In the genomic region with DNA sequence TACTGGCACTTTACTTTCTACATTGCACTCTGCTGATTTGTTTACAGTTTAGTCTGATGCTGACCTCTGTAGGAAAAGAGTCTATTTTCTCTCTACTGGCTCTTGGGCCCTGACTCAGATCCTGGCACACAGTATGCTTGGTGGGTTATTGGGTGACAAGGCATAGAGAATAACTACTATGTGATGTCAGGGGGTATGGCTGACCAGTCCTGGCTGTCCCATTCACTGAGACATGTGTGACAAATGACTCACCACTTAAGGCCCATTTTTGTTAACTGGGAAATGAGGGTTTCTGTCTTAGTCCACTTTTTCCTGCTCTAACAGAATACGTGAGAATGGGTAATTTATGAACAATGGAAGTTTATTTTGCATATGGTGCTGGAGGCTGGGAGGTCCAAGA, we compare ENCODE assay signal across 18 cellular contexts.
DNase-seq lines count a peak whose midpoint lies in the region; ATAC-seq, FAIRE-seq and TF ChIP-seq lines count a peak whose summit lies in the region.
"Had no signal": no experiment of that assay in that cellular context is flagged by ENCODE, and none has a peak within 500 bp of the region (broad histone marks: within the 10 kb centered on the region; RNA-seq: fewer than 3 reads in every experiment).

No MANE protein-coding gene starts in this region.

- intact Hi-C loops in PC-9 (cut with micrococcal nuclease; ENCODE audit: unreplicated experiment) (no loop called here), upper lobe of right lung (cut with DNase I) (no loop called here)

- no peak overlapping the region for H2AFZ ChIP-seq in PC-9

- H3K27ac ChIP-seq in PC-9 (no peak overlapping the region), upper lobe of right lung (no peak overlapping the region)
- H3K27ac ChIP-seq: 22Rv1, neutrophil, thoracic aorta had no signal

- H3K9me3 ChIP-seq in PC-9 (ENCODE audit: insufficient read depth, low read depth) (no peaks in the 10 kb centered on the region), upper lobe of right lung (no peaks in the 10 kb centered on the region)
- H3K9me3 ChIP-seq: adrenal gland, neutrophil, thoracic aorta had no signal

- no peak overlapping the region for H3K4me2 ChIP-seq in PC-9

- peaks cover 20% of the 10 kb centered on the region for H3K4me1 ChIP-seq in PC-9 (replicated peaks; ENCODE audit: insufficient read depth)
- peaks cover 30% of the 10 kb centered on the region for H3K4me1 ChIP-seq in upper lobe of right lung

- H3K9me2 ChIP-seq in PC-9 (ENCODE audit: insufficient read depth) = no peaks in the 10 kb centered on the region

- H4K20me1 ChIP-seq in PC-9 (ENCODE audit: insufficient read depth) = peaks cover 4% of the 10 kb centered on the region; the same call in 1 of the 2 replicates

- no peaks in the 10 kb centered on the region for H3F3A ChIP-seq in PC-9 (ENCODE audit: insufficient read depth, low read depth)

- H3K36me3 ChIP-seq in PC-9 (ENCODE audit: low read depth) = 0 out of 2 replicates have a peak, but pooled peaks cover 6% of the 10 kb centered on the region
- no peaks in the 10 kb centered on the region for H3K36me3 ChIP-seq in upper lobe of right lung
- H3K36me3 ChIP-seq: adrenal gland, neutrophil, thoracic aorta had no signal

- H3K4me3 ChIP-seq in PC-9 (no peak overlapping the region), upper lobe of right lung (no peak overlapping the region)
- H3K4me3 ChIP-seq: adrenal gland, thoracic aorta had no signal

- H3K27me3 ChIP-seq in PC-9 (ENCODE audit: insufficient read depth, low read depth) (no peaks in the 10 kb centered on the region), upper lobe of right lung (no peaks in the 10 kb centered on the region)
- H3K27me3 ChIP-seq: adrenal gland, neutrophil had no signal

- TF ChIP-seq CTCF in PC-9 (conservative IDR thresholded peaks at IDR 0.05) (no peak), upper lobe of right lung (IDR thresholded peaks at IDR 0.05) (no peak)

- FAIRE-seq in GM19239 (lab: Jason Lieb, UNC) = no peak

- POLR2A ChIA-PET in PC-9 (lab: Charles Lee; ENCODE audit: unreplicated experiment) = no interaction called here

- ATAC-seq in upper lobe of right lung (peak; percentile 35), HG02885 (IDR thresholded peaks at IDR 0.05; ENCODE audit: poor library complexity, unreplicated experiment) (no peak)

- BruUV-seq in PC-9 (replicated peaks; lab: Mats Ljungman, UMichigan) = no TSS peak

- H3K79me2 ChIP-seq in PC-9 (ENCODE audit: low read depth) = no peaks in the 10 kb centered on the region; the same call in 1 of the 2 replicates

- DNase-seq in DMS53 (lab: John Stamatoyannopoulos, UW) = peak; percentile 19
- no peak for DNase-seq in DMS53 treated with DMSO at 0.1 percent for 48 hours (lab: John Stamatoyannopoulos, UW; ENCODE audit: unreplicated experiment)
- DNase-seq in PC-9 = peak; percentile 15 to 57
- DNase-seq in glomerular visceral epithelial cell (ENCODE audit: extremely low spot score) = peak; percentile 25
- DNase-seq in upper lobe of right lung = no peak
- DNase-seq in GM19239 (ENCODE audit: insufficient read length, low spot score) = no peak
- DNase-seq in NCI-H1105 (lab: John Stamatoyannopoulos, UW) = no peak
- DNase-seq: activated CD4-positive, alpha-beta memory T cell treated with anti-CD3 and anti-CD28 coated beads for 36 hours; activated T-cell treated with anti-CD3 and anti-CD28 coated beads, Interleukin-2, amount 50 U/mL, for 72 hours; mesendoderm; NCI-H187 treated with DMSO at 0.1 percent for 48 hours; NCI-H446 treated with DMSO at 0.1 percent for 48 hours; stimulated activated CD4-positive, alpha-beta T cell treated with anti-CD3 and anti-CD28 coated beads, Interleukin-4, amount 100 ng/mL, for 24 hours had no signal

- CTCF ChIA-PET in PC-9 (lab: Charles Lee) = no interaction called here

Comparison
In these comparisons a context has a peak if more than half of its experiments do, and no peak if none do; other contexts are left out.
1. DNase-seq: peak in DMS53 (single experiment), PC-9 (2 of 2) and glomerular visceral epithelial cell (single experiment); none in DMS53 treated with DMSO at 0.1 percent for 48 hours (single experiment), upper lobe of right lung (single experiment), GM19239 (single experiment) and NCI-H1105 (single experiment).